9 cellular contexts compared by ENCODE assay signal in the genomic region with DNA sequence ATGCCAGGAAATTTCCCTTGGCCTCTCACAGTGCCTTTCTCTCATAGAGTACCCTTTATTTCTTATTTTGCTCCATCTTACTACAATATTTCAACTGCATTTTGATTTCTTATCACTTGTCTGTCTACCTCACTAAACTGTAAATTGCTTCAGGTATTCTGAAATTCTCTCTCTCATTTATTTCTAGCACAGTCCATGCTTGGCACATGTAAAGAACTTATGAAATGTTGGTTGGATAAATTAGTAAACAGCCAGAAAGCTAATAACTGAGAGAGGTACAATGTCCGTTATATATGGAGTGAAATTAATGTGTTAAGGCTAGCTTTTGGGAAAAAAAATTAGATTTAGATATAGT.
DNase-seq lines count a peak whose midpoint lies in the region; ATAC-seq lines count a peak whose summit lies in the region.
"Had no signal": no experiment of that assay in that cellular context is flagged by ENCODE, and none has a peak within 500 bp of the region (broad histone marks: within the 10 kb centered on the region; RNA-seq: fewer than 3 reads in every experiment).

No MANE protein-coding gene starts in this region.

- no peak for ATAC-seq in CD4-positive, CD25-positive, alpha-beta regulatory T cell (ENCODE audit: low read depth in 2 of 2)
- ATAC-seq in GM19467 (IDR thresholded peaks at IDR 0.05; ENCODE audit: unreplicated experiment) (peak; percentile 4), HG03097 (IDR thresholded peaks at IDR 0.05; ENCODE audit: low FRiP score, unreplicated experiment) (no peak)

- in situ Hi-C loops in ACHN (cut with HindIII; ENCODE audit: low pct_ligation_motif_present, low pct_unique_long_range_greater_than_20kb, low sequenced_read_pairs), result no loop called here

- H3K4me3 ChIP-seq in CD4-positive, CD25-positive, alpha-beta regulatory T cell (ENCODE audit: low read depth, low read length), result peak overlapping the region; percentile 71
- H3K4me3 ChIP-seq in mesenchymal stem cell (ENCODE audit: insufficient read depth in 1 of 2, low read depth in 1 of 2, low read length in 2 of 2), result peak overlapping the region in 1 of 2 experiments; percentile 2

- no peaks in the 10 kb centered on the region for H3K36me3 Mint-ChIP-seq in CD4-positive, CD25-positive, alpha-beta regulatory T cell
- peaks cover 1% of the 10 kb centered on the region for H3K36me3 Mint-ChIP-seq in activated T-helper 1 cell treated with anti-CD3 and anti-CD28 coated beads, Interleukin-12 subunit alpha, Interleukin-12 subunit beta, Interleukin-2, Interleukin-4 antibody, amounts not matched to agents 30 ng/mL and 10 ng/mL and 1 ng/mL, durations not matched to agents 14 hours and 24 hours and 36 hours (ENCODE audit: low read depth)

- no peaks in the 10 kb centered on the region for H3K27me3 ChIP-seq in CD4-positive, CD25-positive, alpha-beta regulatory T cell (ENCODE audit: control insufficient read depth, insufficient read depth, low read length)
- no peaks in the 10 kb centered on the region for H3K27me3 ChIP-seq in mesenchymal stem cell (ENCODE audit: control insufficient read depth in 1 of 2, insufficient read depth in 1 of 2, low read length in 2 of 2)

- WGBS in mesenchymal stem cell, result 100% methylated on average over 1 of the region's 1 CpG

- peak overlapping the region; percentile 59 for H3K9ac ChIP-seq in mesenchymal stem cell (ENCODE audit: low read length)

- H3K9me3 Mint-ChIP-seq in CD4-positive, CD25-positive, alpha-beta regulatory T cell, result peaks cover 0 to 3% (median 0%) of the 10 kb centered on the region in 7 donors
- peaks cover 6% of the 10 kb centered on the region for H3K9me3 Mint-ChIP-seq in activated T-helper 1 cell treated with anti-CD3 and anti-CD28 coated beads, Interleukin-12 subunit alpha, Interleukin-12 subunit beta, Interleukin-2, Interleukin-4 antibody, amounts not matched to agents 30 ng/mL and 10 ng/mL and 1 ng/mL, durations not matched to agents 14 hours and 24 hours and 36 hours
- H3K9me3 Mint-ChIP-seq: dendritic cell treated with granulocyte-macrophage colony-stimulating factor and Interleukin-4, amounts not matched to agents 40 ng/mL and 50 ng/mL, for 4 days had no signal

- no peaks in the 10 kb centered on the region for H3K36me3 ChIP-seq in CD4-positive, CD25-positive, alpha-beta regulatory T cell (ENCODE audit: control insufficient read depth, insufficient read depth, low read length)
- H3K36me3 ChIP-seq in mesenchymal stem cell (ENCODE audit: control insufficient read depth in 1 of 2, insufficient read depth in 2 of 2, low read depth in 1 of 2, low read length in 2 of 2), result no peaks in the 10 kb centered on the region

- peaks cover 12 to 19% (median 16%) of the 10 kb centered on the region in 4 donors for H3K4me1 Mint-ChIP-seq in CD4-positive, CD25-positive, alpha-beta regulatory T cell
- peaks cover 36% of the 10 kb centered on the region for H3K4me1 Mint-ChIP-seq in activated T-helper 1 cell treated with anti-CD3 and anti-CD28 coated beads, Interleukin-12 subunit alpha, Interleukin-12 subunit beta, Interleukin-2, Interleukin-4 antibody, amounts not matched to agents 30 ng/mL and 10 ng/mL and 1 ng/mL, durations not matched to agents 14 hours and 24 hours and 36 hours (ENCODE audit: low read depth)

- H3K4me2 ChIP-seq in mesenchymal stem cell (ENCODE audit: low read length, poor library complexity, severe bottlenecking), result no peak overlapping the region

- no peak overlapping the region for H2BK15ac ChIP-seq in mesenchymal stem cell (ENCODE audit: low read depth, poor library complexity, severe bottlenecking)

- no peaks in the 10 kb centered on the region for H3K27me3 Mint-ChIP-seq in CD4-positive, CD25-positive, alpha-beta regulatory T cell
- H3K27me3 Mint-ChIP-seq in activated T-helper 1 cell treated with anti-CD3 and anti-CD28 coated beads, Interleukin-12 subunit alpha, Interleukin-12 subunit beta, Interleukin-2, Interleukin-4 antibody, amounts not matched to agents 30 ng/mL and 10 ng/mL and 1 ng/mL, durations not matched to agents 14 hours and 24 hours and 36 hours (ENCODE audit: insufficient read depth), result peaks cover 2% of the 10 kb centered on the region
- H3K27me3 Mint-ChIP-seq: dendritic cell treated with granulocyte-macrophage colony-stimulating factor and Interleukin-4, amounts not matched to agents 40 ng/mL and 50 ng/mL, for 4 days had no signal

- DNase-seq in CD4-positive, CD25-positive, alpha-beta regulatory T cell, result peak in 1 of 3 donors; percentile 2
- no peak for DNase-seq in activated T-helper 1 cell treated with anti-CD3 and anti-CD28 coated beads, Interleukin-12 subunit alpha, Interleukin-12 subunit beta, Interleukin-2, Interleukin-4 antibody, amounts not matched to agents 30 ng/mL and 10 ng/mL and 1 ng/mL, durations not matched to agents 14 hours and 24 hours and 36 hours (ENCODE audit: low spot score)
- DNase-seq in mesenchymal stem cell, result no peak
- no peak for DNase-seq in ACHN
- no peak for DNase-seq in retina
- DNase-seq in activated CD8-positive, alpha-beta memory T cell treated with anti-CD3 and anti-CD28 coated beads, Interleukin-2, amount 50 U/mL, for 48 hours, result no peak

- intact Hi-C loops in activated T-helper 1 cell treated with anti-CD3 and anti-CD28 coated beads, Interleukin-12 subunit alpha, Interleukin-12 subunit beta, Interleukin-2, Interleukin-4 antibody, amounts not matched to agents 30 ng/mL and 10 ng/mL and 1 ng/mL, durations not matched to agents 14 hours and 24 hours and 36 hours (cut with micrococcal nuclease), result loop anchor here (1.0 to 5.0 kb wide), 10 partner anchors 40 to 1253 kb away; a partner anchor contains a TSS

- H4K8ac ChIP-seq in mesenchymal stem cell (ENCODE audit: low read length), result no peak overlapping the region

- no peaks in the 10 kb centered on the region for H3K79me1 ChIP-seq in mesenchymal stem cell (replicated peaks; ENCODE audit: low read length, poor library complexity, severe bottlenecking)

- H2AK5ac ChIP-seq in mesenchymal stem cell (ENCODE audit: low read length, severe bottlenecking), result no peak overlapping the region

- no peak overlapping the region for H3K18ac ChIP-seq in mesenchymal stem cell (ENCODE audit: low read depth in 1 of 2, low read length in 2 of 2)

- no peak overlapping the region for H3K4ac ChIP-seq in mesenchymal stem cell (ENCODE audit: low read depth in 1 of 2, low read length in 2 of 2)

- no peaks in the 10 kb centered on the region for H3K9me3 ChIP-seq in CD4-positive, CD25-positive, alpha-beta regulatory T cell (ENCODE audit: control insufficient read depth in 2 of 2, low read length in 2 of 2)
- no peaks in the 10 kb centered on the region for H3K9me3 ChIP-seq in mesenchymal stem cell (ENCODE audit: control insufficient read depth, low read length)

- H4K91ac ChIP-seq in mesenchymal stem cell (ENCODE audit: low read length), result no peak overlapping the region

- no peak overlapping the region for H2BK120ac ChIP-seq in mesenchymal stem cell (ENCODE audit: low read depth, low read length)

- no peak overlapping the region for H3K14ac ChIP-seq in mesenchymal stem cell (ENCODE audit: low read length in 2 of 2)

- peak overlapping the region; percentile 60 for H3K27ac ChIP-seq in CD4-positive, CD25-positive, alpha-beta regulatory T cell (ENCODE audit: insufficient read depth, low read length, poor library complexity, severe bottlenecking)
- no peak overlapping the region for H3K27ac ChIP-seq in mesenchymal stem cell (ENCODE audit: low read length, poor library complexity, severe bottlenecking)

- H2BK5ac ChIP-seq in mesenchymal stem cell (ENCODE audit: low read depth, low read length, poor library complexity, severe bottlenecking), result no peak overlapping the region

- H3K4me3 Mint-ChIP-seq in CD4-positive, CD25-positive, alpha-beta regulatory T cell, result peak overlapping the region; percentile 30 to 83 (median 78)
- peak overlapping the region; percentile 73 for H3K4me3 Mint-ChIP-seq in activated T-helper 1 cell treated with anti-CD3 and anti-CD28 coated beads, Interleukin-12 subunit alpha, Interleukin-12 subunit beta, Interleukin-2, Interleukin-4 antibody, amounts not matched to agents 30 ng/mL and 10 ng/mL and 1 ng/mL, durations not matched to agents 14 hours and 24 hours and 36 hours
- H3K4me3 Mint-ChIP-seq: dendritic cell treated with granulocyte-macrophage colony-stimulating factor and Interleukin-4, amounts not matched to agents 40 ng/mL and 50 ng/mL, for 4 days had no signal

- H2BK12ac ChIP-seq in mesenchymal stem cell (ENCODE audit: low read length in 2 of 2), result no peak overlapping the region

- H3K23ac ChIP-seq in mesenchymal stem cell (ENCODE audit: low read length in 2 of 2), result no peak overlapping the region

- peaks cover 9% of the 10 kb centered on the region for H3K4me1 ChIP-seq in CD4-positive, CD25-positive, alpha-beta regulatory T cell (ENCODE audit: control insufficient read depth, insufficient read depth, low read length, poor library complexity, severe bottlenecking)
- peaks cover 4% of the 10 kb centered on the region for H3K4me1 ChIP-seq in mesenchymal stem cell (ENCODE audit: control insufficient read depth, insufficient read depth, low read depth, low read length)

- H3K27ac Mint-ChIP-seq in CD4-positive, CD25-positive, alpha-beta regulatory T cell, result peak overlapping the region; percentile 83 to 90 (median 88)
- peak overlapping the region; percentile 91 for H3K27ac Mint-ChIP-seq in activated T-helper 1 cell treated with anti-CD3 and anti-CD28 coated beads, Interleukin-12 subunit alpha, Interleukin-12 subunit beta, Interleukin-2, Interleukin-4 antibody, amounts not matched to agents 30 ng/mL and 10 ng/mL and 1 ng/mL, durations not matched to agents 14 hours and 24 hours and 36 hours
- H3K27ac Mint-ChIP-seq: dendritic cell treated with granulocyte-macrophage colony-stimulating factor and Interleukin-4, amounts not matched to agents 40 ng/mL and 50 ng/mL, for 4 days had no signal

- H2AFZ ChIP-seq in mesenchymal stem cell (ENCODE audit: low read depth, low read length), result no peak overlapping the region
